In the genomic region with DNA sequence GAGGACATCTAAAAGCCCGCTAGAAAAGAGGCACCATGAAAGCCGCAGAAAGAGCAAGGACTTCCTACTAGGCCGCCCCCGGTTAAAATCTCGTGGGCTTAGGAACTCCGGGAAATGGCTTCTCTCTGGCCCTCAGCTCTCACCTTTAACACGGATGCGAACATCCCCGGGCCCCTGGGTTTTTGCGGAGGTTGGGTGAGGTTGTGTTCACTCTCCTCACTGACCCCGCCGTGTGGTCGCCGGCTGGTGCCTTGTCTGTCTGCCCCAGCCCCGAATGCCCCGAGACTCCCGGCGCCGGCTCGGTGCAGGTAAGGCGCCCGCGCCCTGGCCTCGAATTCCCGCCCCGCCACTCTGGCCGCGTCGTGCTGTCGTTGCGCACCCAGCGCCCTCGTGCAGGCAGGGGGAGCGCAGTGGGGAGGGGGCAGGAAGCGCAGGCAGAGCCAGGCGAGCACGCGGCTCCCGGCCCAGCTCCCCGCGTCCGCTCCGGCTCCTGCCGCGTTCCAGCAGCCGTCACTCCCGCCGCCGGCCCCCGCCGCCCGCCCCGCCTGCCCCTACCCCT, we compare ENCODE assay signal across 8 cellular contexts. TPM values are rescaled to one million over a fixed set of nuclear protein-coding genes. Genes with fewer than 3 reads are reported as not detected.
DNase-seq lines count a peak whose midpoint lies in the region; ATAC-seq, FAIRE-seq and TF ChIP-seq lines count a peak whose summit lies in the region.

A gene (plus strand): TSS at position 437 of the 559 bp plus-strand sequence. CDS start 326 bp downstream, outside the sequence.

- H3K4me1 ChIP-seq in OCI-LY3 (ENCODE audit: low read length) (peaks cover 36% of the 10 kb centered on the region), right cardiac atrium (ENCODE audit: control insufficient read depth, insufficient read depth, low read length) (peaks cover 3% of the 10 kb centered on the region), smooth muscle cell (ENCODE audit: low read depth) (no peaks in the 10 kb centered on the region)

- no peak for FAIRE-seq in urothelium cell line (lab: Jason Lieb, UNC)

- TF ChIP-seq CTCF in OCI-LY3 (IDR thresholded peaks at IDR 0.05; ENCODE audit: low read depth, low read length) (no peak), smooth muscle cell (IDR thresholded peaks at IDR 0.05; ENCODE audit: borderline replicate concordance, insufficient read depth, poor library complexity, severe bottlenecking) (no peak)

- H3K9me3 ChIP-seq in OCI-LY3 (ENCODE audit: insufficient read depth, low read length) (no peaks in the 10 kb centered on the region; the same call in 1 of the 2 replicates), right cardiac atrium (ENCODE audit: control insufficient read depth, low read length) (no peaks in the 10 kb centered on the region), smooth muscle cell (replicated peaks; ENCODE audit: low read depth) (no peaks in the 10 kb centered on the region)

- peak; percentile 47 to 70 for ATAC-seq in right cardiac atrium
- ATAC-seq in GM21423 (IDR thresholded peaks at IDR 0.05; ENCODE audit: unreplicated experiment) = no peak

- H2AFZ ChIP-seq in OCI-LY3 (ENCODE audit: low read depth, low read length) (peak within 1 kb of the TSS; percentile 52), smooth muscle cell (ENCODE audit: low read depth) (peak within 1 kb of the TSS; percentile 91)

- H3K9ac ChIP-seq in OCI-LY3 (ENCODE audit: low read length) (peak within 1 kb of the TSS; percentile 40; the same call in 1 of the 2 replicates), smooth muscle cell (ENCODE audit: low read depth) (no peak within 1 kb of the TSS)

- DNase-seq in EL (peak; percentile 29), right cardiac atrium (peak; percentile 21 to 73 (median 71)), smooth muscle cell (lab: John Stamatoyannopoulos, UW; ENCODE audit: unreplicated experiment) (no peak), urothelium cell line (ENCODE audit: low spot score) (no peak), foreskin melanocyte (no peak)
- peak; percentile 68 for DNase-seq in activated naive CD4-positive, alpha-beta T cell treated with Interleukin-2 at 50 U/mL for 16 hours

- H3K79me2 ChIP-seq in OCI-LY3 (ENCODE audit: low read length) (no peaks in the 10 kb centered on the region), smooth muscle cell (ENCODE audit: low read depth) (no peaks in the 10 kb centered on the region)

- no peaks in the 10 kb centered on the region for H3F3A ChIP-seq in smooth muscle cell (ENCODE audit: low read depth)

- H3K4me2 ChIP-seq in OCI-LY3 (ENCODE audit: low read length) (peak within 1 kb of the TSS; percentile 55), smooth muscle cell (peak within 1 kb of the TSS; percentile 91)

- intact Hi-C loops in right cardiac atrium (cut with DNase I) = no loop called here

- H3K27me3 ChIP-seq in OCI-LY3 (ENCODE audit: low read depth, low read length) (no peaks in the 10 kb centered on the region), right cardiac atrium (ENCODE audit: control insufficient read depth, insufficient read depth) (no peaks in the 10 kb centered on the region), smooth muscle cell (ENCODE audit: low read depth) (peaks cover 22% of the 10 kb centered on the region)

- no peaks in the 10 kb centered on the region for H3K36me3 ChIP-seq in OCI-LY3 (replicated peaks; ENCODE audit: low read depth, low read length)
- H3K36me3 ChIP-seq in smooth muscle cell (ENCODE audit: low read depth) = no peaks in the 10 kb centered on the region

- no peak within 1 kb of the TSS for H3K27ac ChIP-seq in OCI-LY3 (ENCODE audit: low read length)
- H3K27ac ChIP-seq in right cardiac atrium (ENCODE audit: low read length) = no peak within 1 kb of the TSS
- H3K27ac ChIP-seq in smooth muscle cell (ENCODE audit: low read depth) = no peak within 1 kb of the TSS

- WGBS in right cardiac atrium = 11% methylated on average over 53 of the region's 53 CpGs
- WGBS in smooth muscle cell (ENCODE audit: low lambda C conversion rate) = 22% methylated on average over 20 of the region's 53 CpGs

- H3K4me3 ChIP-seq in OCI-LY3 (ENCODE audit: low read length) = peak within 1 kb of the TSS; percentile 67
- H3K4me3 ChIP-seq in right cardiac atrium (ENCODE audit: low read length) = peak within 1 kb of the TSS; percentile 39
- H3K4me3 ChIP-seq in smooth muscle cell = peak within 1 kb of the TSS; percentile 54

- H4K20me1 ChIP-seq in OCI-LY3 (ENCODE audit: insufficient read depth, low read length) = no peaks in the 10 kb centered on the region
- no peaks in the 10 kb centered on the region for H4K20me1 ChIP-seq in smooth muscle cell (ENCODE audit: low read depth)

RNA-seq across cellular contexts. Expression of the gene that starts here (rescaled TPM):
- total RNA-seq in right cardiac atrium (not detected), smooth muscle cell (2.3 TPM in 1 of 2 replicates, not detected in the other)
- polyA plus RNA-seq in right cardiac atrium (not detected), smooth muscle cell (0.66 and 0.98 TPM in 2 replicates)

Comparison
In these comparisons a context has a peak if more than half of its experiments do, and no peak if none do; other contexts are left out.
1. Peak in DNase-seq, ATAC-seq and H3K4me3 ChIP-seq in right cardiac atrium; RNA of the gene not detected or under 1 TPM.
2. DNase-seq: peak in EL (single experiment) and activated naive CD4-positive, alpha-beta T cell treated with Interleukin-2 at 50 U/mL for 16 hours (single experiment); none in smooth muscle cell (single experiment), urothelium cell line (single experiment) and foreskin melanocyte (single experiment).
3. Peak in every context shown above with its lines, with median percentiles within 50 percentile points of each other: H3K4me3 ChIP-seq.